ENCODE assay signal across 8 cellular contexts in the genomic region with DNA sequence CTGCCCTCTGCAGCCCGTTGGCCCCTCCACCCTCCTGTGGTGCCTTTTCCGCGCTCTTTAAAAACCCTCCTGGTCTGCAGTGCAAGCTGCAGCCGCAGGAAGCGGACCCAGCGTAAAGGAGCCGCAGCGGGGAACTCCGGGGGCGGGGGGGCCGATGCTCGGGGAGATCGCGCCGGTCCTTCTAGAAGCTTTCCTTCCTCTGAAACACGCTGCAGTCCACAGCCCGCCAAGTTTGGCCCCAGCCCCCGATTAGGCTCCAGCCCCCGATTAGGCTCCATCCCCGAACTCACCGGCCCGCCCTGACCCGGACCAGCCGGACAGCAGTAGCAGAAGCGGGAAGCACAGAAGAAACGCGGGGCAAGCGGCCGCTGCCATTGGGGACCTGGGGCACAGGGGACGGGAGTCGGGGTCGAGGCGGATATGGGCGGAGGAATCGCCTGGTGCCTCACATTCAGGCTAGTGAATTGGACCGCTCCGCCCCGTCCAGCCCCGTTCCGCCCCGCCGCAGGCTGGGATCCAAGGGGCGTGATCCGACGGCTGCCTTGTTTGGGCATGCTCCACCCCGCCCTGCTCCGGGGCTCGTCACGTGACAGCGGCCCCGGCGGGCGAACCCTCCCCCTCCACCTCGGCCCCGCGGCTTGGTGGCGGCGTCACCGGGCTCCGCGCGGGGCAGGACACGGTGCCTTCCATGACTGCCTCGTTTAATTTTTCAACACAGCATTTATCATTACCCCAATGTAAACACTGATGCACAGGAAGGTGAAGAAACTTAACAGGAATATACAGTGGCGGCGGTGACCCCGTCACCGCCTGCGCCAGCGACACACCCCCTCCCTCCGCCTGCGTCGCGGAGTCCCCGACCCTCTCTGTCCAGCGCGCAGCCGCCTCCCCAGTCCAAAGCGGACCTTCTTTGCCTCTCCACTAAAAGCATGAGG. TPM values are rescaled to one million over a fixed set of nuclear protein-coding genes. Genes with fewer than 3 reads are reported as not detected.
A peak's percentile ranks its signal among the peaks of the same experiment; 100 is the strongest.
DNase-seq lines count a peak whose midpoint lies in the region; ATAC-seq and TF ChIP-seq lines count a peak whose summit lies in the region.

No MANE protein-coding gene starts in this region.

- peak; percentile 58 for DNase-seq in GM04504 (ENCODE audit: low read depth)
- peak; percentile 83 for DNase-seq in NCI-H1092 (lab: John Stamatoyannopoulos, UW)
- DNase-seq in SKM-1 (lab: John Stamatoyannopoulos, UW; ENCODE audit: unreplicated experiment): peak; percentile 17
- DNase-seq in Right ventricle myocardium superior: peak; percentile 96
- DNase-seq in ovary: peak; percentile 87 to 93 (median 91)

- intact Hi-C loops in Right ventricle myocardium superior (cut with DNase I) (no loop called here), ovary (cut with DNase I) (loop anchor here in 2 of 4 donors (5.0 to 10.0 kb wide), 2 partner anchors 73 to 170 kb away; no protein-coding TSS in a partner anchor)

- ATAC-seq in HG02588 (IDR thresholded peaks at IDR 0.05; ENCODE audit: unreplicated experiment) (peak; percentile 65), Right ventricle myocardium superior (ENCODE audit: poor library complexity) (peak; percentile 99)

- H3K36me3 ChIP-seq in ovary (no peaks in the 10 kb centered on the region), thymus (ENCODE audit: control insufficient read depth, insufficient read depth) (no peaks in the 10 kb centered on the region)

- H3K4me3 ChIP-seq in ovary (peak overlapping the region; percentile 54), thymus (ENCODE audit: low read length) (peak overlapping the region; percentile 67)

- TF ChIP-seq POLR2A in ovary (IDR thresholded peaks at IDR 0.05): no peak

- H3K27me3 ChIP-seq in ovary (no peaks in the 10 kb centered on the region), thymus (ENCODE audit: control insufficient read depth, insufficient read depth) (peaks cover 9% of the 10 kb centered on the region)

- no peaks in the 10 kb centered on the region for H3K9me3 Mint-ChIP-seq in activated naive CD8-positive, alpha-beta T cell (ENCODE audit: low read depth)

- peaks cover 3% of the 10 kb centered on the region for H3K4me1 ChIP-seq in ovary (ENCODE audit: insufficient read depth)
- peaks cover 9% of the 10 kb centered on the region for H3K4me1 ChIP-seq in thymus (ENCODE audit: control insufficient read depth, insufficient read depth, low read length)

- no peaks in the 10 kb centered on the region for H3K36me3 Mint-ChIP-seq in activated naive CD8-positive, alpha-beta T cell

- H3K4me3 Mint-ChIP-seq in activated naive CD8-positive, alpha-beta T cell: peak overlapping the region; percentile 84

- no peak for TF ChIP-seq EP300 in ovary (IDR thresholded peaks at IDR 0.05)

- no peak overlapping the region for H3K27ac ChIP-seq in ovary
- no peak overlapping the region for H3K27ac ChIP-seq in thymus (ENCODE audit: low read depth)

- no peaks in the 10 kb centered on the region for H3K9me3 ChIP-seq in ovary
- no peaks in the 10 kb centered on the region for H3K9me3 ChIP-seq in thymus (ENCODE audit: control insufficient read depth)

- peak overlapping the region; percentile 64 for H3K27ac Mint-ChIP-seq in activated naive CD8-positive, alpha-beta T cell

- no peak for TF ChIP-seq CTCF in ovary (IDR thresholded peaks at IDR 0.05)

- 1 to 2% (median 1%) methylated on average over 77 to 79 of the region's 79 CpGs for WGBS in ovary, 3 donors
- WGBS in thymus: under 1% methylated on average over 79 of the region's 79 CpGs

- peaks cover 38% of the 10 kb centered on the region for H3K4me1 Mint-ChIP-seq in activated naive CD8-positive, alpha-beta T cell (ENCODE audit: low read depth)

- H3K27me3 Mint-ChIP-seq in activated naive CD8-positive, alpha-beta T cell: peaks cover 17% of the 10 kb centered on the region

RNA-seq across cellular contexts. Expression of a gene that starts 20.3 kb away (rescaled TPM):
- total RNA-seq in Right ventricle myocardium superior (not detected), ovary (not detected)
- polyA plus RNA-seq in ovary (not detected), thymus (3.1 TPM)

RNA-seq across cellular contexts. Expression of a gene that starts 41.3 kb away (rescaled TPM):
- total RNA-seq in Right ventricle myocardium superior: 0.13 TPM
- 1 to 10 TPM in 1 of 7 donors, under 1 TPM in 3, not detected in 3; 0.08 to 1.2 (median 0.09) TPM for total RNA-seq in ovary
- polyA plus RNA-seq in ovary: 1 to 10 TPM in 1 of 2 donors, under 1 TPM in 1; 0.02 to 7.7 TPM
- polyA plus RNA-seq in thymus: 0.68 TPM

Comparison
In these comparisons a context has a peak if more than half of its experiments do, and no peak if none do; other contexts are left out.
1. DNase-seq: peak in every context shown above with its lines; median percentile 96 in Right ventricle myocardium superior; 91 in ovary; 83 in NCI-H1092; 58 in GM04504; 17 in SKM-1.